20 cellular contexts compared by ENCODE assay signal in genomic region chr4:52915730-52916129, GRCh38. TPM values are rescaled to one million over a fixed set of nuclear protein-coding genes. Genes with fewer than 3 reads are reported as not detected.
A peak's percentile ranks its signal among the peaks of the same experiment; 100 is the strongest.
DNase-seq lines count a peak whose midpoint lies in the region; ATAC-seq and TF ChIP-seq lines count a peak whose summit lies in the region.
"Had no signal": no experiment of that assay in that cellular context is flagged by ENCODE, and none has a peak within 500 bp of the region (broad histone marks: within the 10 kb centered on the region; RNA-seq: fewer than 3 reads in every experiment).

No MANE protein-coding gene starts in this region.

- intact Hi-C loops in stomach (cut with DNase I; ENCODE audit: low total_unique reads): no loop called here

- no peak overlapping the region for H2BK120ac ChIP-seq in mesenchymal stem cell (ENCODE audit: low read depth, low read length)

- no peak overlapping the region for H3K4me2 ChIP-seq in mesenchymal stem cell (ENCODE audit: low read length, poor library complexity, severe bottlenecking)

- no peak for TF ChIP-seq POLR2A in stomach (IDR thresholded peaks at IDR 0.05)

- TF ChIP-seq CTCF in endodermal cell (conservative IDR thresholded peaks at IDR 0.05): no peak
- no peak for TF ChIP-seq CTCF in stomach (IDR thresholded peaks at IDR 0.05)

- no peak overlapping the region for H2AK5ac ChIP-seq in mesenchymal stem cell (ENCODE audit: low read length, severe bottlenecking)

- no peak overlapping the region for H4K91ac ChIP-seq in mesenchymal stem cell (ENCODE audit: low read length)

- H3K23ac ChIP-seq in mesenchymal stem cell (ENCODE audit: low read length in 2 of 2): no peak overlapping the region

- H3K27me3 Mint-ChIP-seq in endodermal cell (ENCODE audit: insufficient read depth): no peaks in the 10 kb centered on the region
- H3K27me3 Mint-ChIP-seq: CD4-positive, alpha-beta memory T cell; stimulated activated memory B cell treated with anti-CD40 and anti-IgM and Interleukin-4, amounts not matched to agents 10 μg/mL and 1 μg/mL and 100 μg/mL, for 72 hours had no signal

- H4K8ac ChIP-seq in mesenchymal stem cell (ENCODE audit: low read length): no peak overlapping the region

- no peak overlapping the region for H2AFZ ChIP-seq in mesenchymal stem cell (ENCODE audit: low read depth, low read length)

- H3K4ac ChIP-seq in mesenchymal stem cell (ENCODE audit: low read depth in 1 of 2, low read length in 2 of 2): no peak overlapping the region

- H3K27me3 ChIP-seq in endodermal cell (ENCODE audit: control insufficient read depth, insufficient read depth, low read length, poor library complexity, severe bottlenecking) (no peaks in the 10 kb centered on the region), mesenchymal stem cell (ENCODE audit: control insufficient read depth in 1 of 2, insufficient read depth in 1 of 2, low read length in 2 of 2) (no peaks in the 10 kb centered on the region), stomach (no peaks in the 10 kb centered on the region)
- H3K27me3 ChIP-seq: adrenal gland, heart left ventricle had no signal

- H3K4me1 ChIP-seq in endodermal cell (ENCODE audit: control insufficient read depth, insufficient read depth, low read length) (peaks cover 30% of the 10 kb centered on the region), mesenchymal stem cell (ENCODE audit: control insufficient read depth, insufficient read depth, low read depth, low read length) (no peaks in the 10 kb centered on the region), stomach (peaks cover 0 to 42% (median 33%) of the 10 kb centered on the region in 4 donors)
- H3K4me1 ChIP-seq: psoas muscle had no signal

- H3K4me1 Mint-ChIP-seq in endodermal cell: peaks cover 37% of the 10 kb centered on the region
- H3K4me1 Mint-ChIP-seq: stimulated activated memory B cell treated with anti-CD40 and anti-IgM and Interleukin-4, amounts not matched to agents 10 μg/mL and 1 μg/mL and 100 μg/mL, for 72 hours had no signal

- H3K9ac ChIP-seq in endodermal cell (ENCODE audit: extremely low read depth, low read length, poor library complexity, severe bottlenecking): no peak overlapping the region
- peak overlapping the region; percentile 38 for H3K9ac ChIP-seq in mesenchymal stem cell (ENCODE audit: low read length)

- H3K36me3 ChIP-seq in endodermal cell (ENCODE audit: control insufficient read depth, insufficient read depth, low read length) (no peaks in the 10 kb centered on the region), mesenchymal stem cell (ENCODE audit: control insufficient read depth in 1 of 2, insufficient read depth in 2 of 2, low read depth in 1 of 2, low read length in 2 of 2) (peaks cover 0 to 4% of the 10 kb centered on the region in 2 experiments), stomach (no peaks in the 10 kb centered on the region)
- H3K36me3 ChIP-seq: adrenal gland, heart left ventricle, thoracic aorta had no signal

- H3K9me3 ChIP-seq in endodermal cell (ENCODE audit: control insufficient read depth, low read length) (no peaks in the 10 kb centered on the region), mesenchymal stem cell (ENCODE audit: control insufficient read depth, low read length) (no peaks in the 10 kb centered on the region), stomach (no peaks in the 10 kb centered on the region)
- H3K9me3 ChIP-seq: adrenal gland, heart left ventricle, psoas muscle, thoracic aorta had no signal

- no peaks in the 10 kb centered on the region for H3K79me1 ChIP-seq in mesenchymal stem cell (replicated peaks; ENCODE audit: low read length, poor library complexity, severe bottlenecking)

- no peak overlapping the region for H3K4me3 ChIP-seq in endodermal cell (ENCODE audit: low read length)
- H3K4me3 ChIP-seq in mesenchymal stem cell (ENCODE audit: insufficient read depth in 1 of 2, low read depth in 1 of 2, low read length in 2 of 2): no peak overlapping the region
- H3K4me3 ChIP-seq in stomach: no peak overlapping the region
- H3K4me3 ChIP-seq: adrenal gland, coronary artery, heart left ventricle, psoas muscle, SK-N-MC, thoracic aorta had no signal

- 93 to 100% methylated on average over 1 to 2 of the region's 2 CpGs for WGBS in endodermal cell (ENCODE audit: insufficient coverage in 1 of 2, insufficient read length in 1 of 2), 2 experiments
- 95% methylated on average over 2 of the region's 2 CpGs for WGBS in mesenchymal stem cell
- 64 to 79% (median 66%) methylated on average over 2 of the region's 2 CpGs for WGBS in stomach, 5 donors

- no peak overlapping the region for H2BK12ac ChIP-seq in mesenchymal stem cell (ENCODE audit: low read length in 2 of 2)

- H3K27ac Mint-ChIP-seq in endodermal cell: peak overlapping the region; percentile 49
- H3K27ac Mint-ChIP-seq: stimulated activated memory B cell treated with anti-CD40 and anti-IgM and Interleukin-4, amounts not matched to agents 10 μg/mL and 1 μg/mL and 100 μg/mL, for 72 hours had no signal

- H2BK5ac ChIP-seq in mesenchymal stem cell (ENCODE audit: low read depth, low read length, poor library complexity, severe bottlenecking): no peak overlapping the region

- no peaks in the 10 kb centered on the region for H3K36me3 Mint-ChIP-seq in endodermal cell (ENCODE audit: low read depth)

- H3K27ac ChIP-seq in endodermal cell (ENCODE audit: low read depth, low read length): no peak overlapping the region
- H3K27ac ChIP-seq in mesenchymal stem cell (ENCODE audit: low read length, poor library complexity, severe bottlenecking): no peak overlapping the region
- peak overlapping the region; percentile 2 to 84 (median 67) for H3K27ac ChIP-seq in stomach
- H3K27ac ChIP-seq: 22Rv1, coronary artery, heart left ventricle, psoas muscle, SK-N-MC, thoracic aorta had no signal

- ATAC-seq in HG03565 (IDR thresholded peaks at IDR 0.05; ENCODE audit: unreplicated experiment) (no peak), GM18502 (IDR thresholded peaks at IDR 0.05; ENCODE audit: poor library complexity, unreplicated experiment) (no peak)
- ATAC-seq: psoas muscle; stimulated activated memory B cell treated with anti-CD40 and anti-IgM and Interleukin-4, amounts not matched to agents 10 μg/mL and 1 μg/mL and 100 μg/mL, for 72 hours had no signal

- no peak for TF ChIP-seq EP300 in stomach (IDR thresholded peaks at IDR 0.05)

- no peak overlapping the region for H2BK15ac ChIP-seq in mesenchymal stem cell (ENCODE audit: low read depth, poor library complexity, severe bottlenecking)

- H3K18ac ChIP-seq in mesenchymal stem cell (ENCODE audit: low read depth in 1 of 2, low read length in 2 of 2): no peak overlapping the region

- H3K4me3 Mint-ChIP-seq in endodermal cell: no peak overlapping the region
- H3K4me3 Mint-ChIP-seq: CD4-positive, alpha-beta memory T cell; stimulated activated memory B cell treated with anti-CD40 and anti-IgM and Interleukin-4, amounts not matched to agents 10 μg/mL and 1 μg/mL and 100 μg/mL, for 72 hours had no signal

- no peak overlapping the region for H3K14ac ChIP-seq in mesenchymal stem cell (ENCODE audit: low read length in 2 of 2)

- no peaks in the 10 kb centered on the region for H3K9me3 Mint-ChIP-seq in endodermal cell
- H3K9me3 Mint-ChIP-seq: CD4-positive, alpha-beta memory T cell; stimulated activated memory B cell treated with anti-CD40 and anti-IgM and Interleukin-4, amounts not matched to agents 10 μg/mL and 1 μg/mL and 100 μg/mL, for 72 hours had no signal

- peak; percentile 14 for DNase-seq in DMS 273 (lab: John Stamatoyannopoulos, UW; ENCODE audit: unreplicated experiment)
- DNase-seq in DMS 273 treated with DMSO at 0.1 percent for 48 hours (lab: John Stamatoyannopoulos, UW): no peak
- no peak for DNase-seq in endodermal cell
- DNase-seq in mesenchymal stem cell: no peak
- DNase-seq in stomach: peak; percentile 50
- DNase-seq in NCI-H1092 (lab: John Stamatoyannopoulos, UW): no peak
- DNase-seq: adrenal gland; CD4-positive, alpha-beta memory T cell; DMS53; heart left ventricle; NCI-H1417 treated with DMSO at 0.1 percent for 48 hours; psoas muscle; stimulated activated CD4-positive, alpha-beta T cell treated with anti-CD3 and anti-CD28 coated beads, Interleukin-2, amount 100 ng/mL, for 24 hours had no signal

RNA-seq across cellular contexts. Expression of gene RASL11B, which starts 53.6 kb away (rescaled TPM):
- total RNA-seq in endodermal cell (10 to 100 TPM in 1 of 2 donors, 1 to 10 TPM in 1; 7.0 to 12.7 TPM), stomach (1 to 10 TPM in 4 of 5 donors, not detected in 1; 1.2 to 6.4 (median 4.9) TPM)
- 35.2 TPM for polyA plus RNA-seq in endodermal cell (2013, experiment 1 of 2)
- 28.1 TPM for polyA plus RNA-seq in endodermal cell (2013, experiment 2 of 2)
- polyA plus RNA-seq in mesenchymal stem cell (2013, experiment 1 of 2): 0.15 TPM
- 0.36 TPM for polyA plus RNA-seq in mesenchymal stem cell (2013, experiment 2 of 2)
- 1 to 10 TPM in 2 of 3 donors, under 1 TPM in 1; 0.83 to 2.9 (median 1.8) TPM for polyA plus RNA-seq in stomach
- total RNA-seq: CD4-positive, alpha-beta memory T cell had no signal

Comparison
In these comparisons a context has a peak if more than half of its experiments do, and no peak if none do; other contexts are left out.
1. DNase-seq: peak in DMS 273 (single experiment) and stomach (single experiment); none in DMS 273 treated with DMSO at 0.1 percent for 48 hours (single experiment), endodermal cell (single experiment), mesenchymal stem cell (single experiment) and NCI-H1092 (single experiment).
2. H3K27ac ChIP-seq: peak in stomach (5 of 5); none in endodermal cell (single experiment) and mesenchymal stem cell (single experiment).